8 cellular contexts compared by ENCODE assay signal in the genomic region with DNA sequence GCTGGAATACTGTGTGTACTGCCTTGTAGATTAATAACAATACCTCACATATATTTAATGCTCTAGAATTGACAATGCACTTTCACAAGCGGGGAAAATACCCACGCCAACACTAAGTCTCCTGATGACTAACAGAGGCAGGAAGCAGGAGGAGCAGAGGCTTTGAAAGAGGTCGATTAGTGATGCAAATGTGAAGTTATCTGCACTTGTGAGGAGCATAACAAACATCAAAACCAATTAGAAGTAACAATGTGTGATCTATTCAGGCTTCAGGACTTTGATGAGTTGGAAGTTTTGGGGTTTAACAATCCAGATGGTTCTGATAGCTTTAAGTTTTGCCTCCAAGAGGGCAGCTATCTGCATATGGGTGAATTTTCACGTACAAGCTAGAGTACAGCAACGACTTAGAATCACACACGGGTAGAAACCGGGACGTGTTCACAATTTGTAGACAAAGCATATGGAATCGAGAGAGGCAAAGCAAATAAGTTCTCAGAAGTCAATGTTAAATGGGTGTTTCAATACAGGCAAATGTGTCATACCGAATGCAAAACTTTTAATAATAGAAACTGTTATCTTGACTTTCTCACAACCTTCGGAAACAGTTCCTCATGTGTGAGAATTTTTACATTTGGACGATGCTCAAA.
A peak's percentile ranks its signal among the peaks of the same experiment; 100 is the strongest.
DNase-seq lines count a peak whose midpoint lies in the region; ATAC-seq and TF ChIP-seq lines count a peak whose summit lies in the region.

No MANE protein-coding gene starts in this region.

- H3K4me3 ChIP-seq in HAP-1, result no peak overlapping the region
- H3K4me3 ChIP-seq in lower leg skin (ENCODE audit: low read depth, poor library complexity, severe bottlenecking), result no peak overlapping the region

- in situ Hi-C loops in GM13976 (cut with MboI; ENCODE audit: low sequenced_read_pairs, unreplicated experiment) (loop anchor here (10.0 kb wide), 1 partner anchor 154 kb away; the partner anchor contains the start of gene TLK1), HAP-1 (cut with MboI; ENCODE audit: low sequenced_read_pairs) (no loop called here)

- peak overlapping the region; percentile 86 for H3K27ac ChIP-seq in caudate nucleus (ENCODE audit: low read depth, low read length)

- no peak for TF ChIP-seq POLR2A in lower leg skin (IDR thresholded peaks at IDR 0.05)

- peaks cover 16% of the 10 kb centered on the region for H3K4me1 ChIP-seq in HAP-1

- H3K36me3 ChIP-seq in HAP-1 (replicated peaks), result peaks cover 5% of the 10 kb centered on the region

- ATAC-seq in SK-N-SH treated with all-trans-retinoic acid at 6 μM for 48 hours, result peak; percentile 55; the same call in 2 of the 3 replicates

- TF ChIP-seq CTCF in GM13976 (IDR thresholded peaks at IDR 0.05; ENCODE audit: borderline replicate concordance, control extremely low read depth, extremely low read depth, insufficient read depth, missing control alignments) (no peak), lower leg skin (IDR thresholded peaks at IDR 0.05) (no peak)

- no peaks in the 10 kb centered on the region for H3K27me3 ChIP-seq in HAP-1 (ENCODE audit: low read depth)

- 69 to 70% methylated on average over 12 of the region's 12 CpGs for WGBS in lower leg skin, 2 donors

- peak; percentile 42 for DNase-seq in GM13976 (ENCODE audit: low spot score)
- peak; percentile 52 to 57 for DNase-seq in HAP-1 (ENCODE audit: low spot score in 2 of 2)
- DNase-seq in caudate nucleus (lab: John Stamatoyannopoulos, UW), result peak in 23 of 61 donors; percentile 1 to 70 (median 18)
- DNase-seq in stimulated activated CD4-positive, alpha-beta T cell treated with anti-CD3 and anti-CD28 coated beads, Interleukin-12 subunit alpha, Interleukin-12 subunit beta, amount 100 ng/mL, for 24 hours (ENCODE audit: low read depth in 2 of 2), result peak; percentile 24 to 46
- no peak for DNase-seq in lower leg skin (ENCODE audit: low spot score in 2 of 2)
- no peak for DNase-seq in NCI-H82 (lab: John Stamatoyannopoulos, UW)
- no peak for DNase-seq in DMS53 treated with DMSO at 0.1 percent for 48 hours (lab: John Stamatoyannopoulos, UW; ENCODE audit: unreplicated experiment)

- intact Hi-C loops in lower leg skin (cut with DNase I; ENCODE audit: low total_unique reads), result no loop called here

- no peaks in the 10 kb centered on the region for H3K9me3 ChIP-seq in HAP-1

TF ChIP-seq in SK-N-SH treated with all-trans-retinoic acid at 6 μM for 48 hours, 23 proteins besides CTCF, POLR2A, EP300 and RAD21:
- TF ChIP-seq, protein P1, sequence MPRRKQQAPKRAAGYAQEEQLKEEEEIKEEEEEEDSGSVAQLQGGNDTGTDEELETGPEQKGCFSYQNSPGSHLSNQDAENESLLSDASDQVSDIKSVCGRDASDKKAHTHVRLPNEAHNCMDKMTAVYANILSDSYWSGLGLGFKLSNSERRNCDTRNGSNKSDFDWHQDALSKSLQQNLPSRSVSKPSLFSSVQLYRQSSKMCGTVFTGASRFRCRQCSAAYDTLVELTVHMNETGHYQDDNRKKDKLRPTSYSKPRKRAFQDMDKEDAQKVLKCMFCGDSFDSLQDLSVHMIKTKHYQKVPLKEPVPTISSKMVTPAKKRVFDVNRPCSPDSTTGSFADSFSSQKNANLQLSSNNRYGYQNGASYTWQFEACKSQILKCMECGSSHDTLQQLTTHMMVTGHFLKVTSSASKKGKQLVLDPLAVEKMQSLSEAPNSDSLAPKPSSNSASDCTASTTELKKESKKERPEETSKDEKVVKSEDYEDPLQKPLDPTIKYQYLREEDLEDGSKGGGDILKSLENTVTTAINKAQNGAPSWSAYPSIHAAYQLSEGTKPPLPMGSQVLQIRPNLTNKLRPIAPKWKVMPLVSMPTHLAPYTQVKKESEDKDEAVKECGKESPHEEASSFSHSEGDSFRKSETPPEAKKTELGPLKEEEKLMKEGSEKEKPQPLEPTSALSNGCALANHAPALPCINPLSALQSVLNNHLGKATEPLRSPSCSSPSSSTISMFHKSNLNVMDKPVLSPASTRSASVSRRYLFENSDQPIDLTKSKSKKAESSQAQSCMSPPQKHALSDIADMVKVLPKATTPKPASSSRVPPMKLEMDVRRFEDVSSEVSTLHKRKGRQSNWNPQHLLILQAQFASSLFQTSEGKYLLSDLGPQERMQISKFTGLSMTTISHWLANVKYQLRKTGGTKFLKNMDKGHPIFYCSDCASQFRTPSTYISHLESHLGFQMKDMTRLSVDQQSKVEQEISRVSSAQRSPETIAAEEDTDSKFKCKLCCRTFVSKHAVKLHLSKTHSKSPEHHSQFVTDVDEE (CRISPR knock-in tag; IDR thresholded peaks at IDR 0.05), result no peak
- no peak for TF ChIP-seq TCF4 (CRISPR knock-in tag; IDR thresholded peaks at IDR 0.05; ENCODE audit: borderline replicate concordance)
- TF ChIP-seq, protein P2, sequence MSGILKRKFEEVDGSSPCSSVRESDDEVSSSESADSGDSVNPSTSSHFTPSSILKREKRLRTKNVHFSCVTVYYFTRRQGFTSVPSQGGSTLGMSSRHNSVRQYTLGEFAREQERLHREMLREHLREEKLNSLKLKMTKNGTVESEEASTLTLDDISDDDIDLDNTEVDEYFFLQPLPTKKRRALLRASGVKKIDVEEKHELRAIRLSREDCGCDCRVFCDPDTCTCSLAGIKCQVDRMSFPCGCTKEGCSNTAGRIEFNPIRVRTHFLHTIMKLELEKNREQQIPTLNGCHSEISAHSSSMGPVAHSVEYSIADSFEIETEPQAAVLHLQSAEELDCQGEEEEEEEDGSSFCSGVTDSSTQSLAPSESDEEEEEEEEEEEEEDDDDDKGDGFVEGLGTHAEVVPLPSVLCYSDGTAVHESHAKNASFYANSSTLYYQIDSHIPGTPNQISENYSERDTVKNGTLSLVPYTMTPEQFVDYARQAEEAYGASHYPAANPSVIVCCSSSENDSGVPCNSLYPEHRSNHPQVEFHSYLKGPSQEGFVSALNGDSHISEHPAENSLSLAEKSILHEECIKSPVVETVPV (CRISPR knock-in tag; IDR thresholded peaks at IDR 0.05), result no peak
- no peak for TF ChIP-seq ZNF565 (CRISPR knock-in tag; conservative IDR thresholded peaks at IDR 0.05; ENCODE audit: low read depth)
- no peak for TF ChIP-seq ZC3H10 (CRISPR knock-in tag; IDR thresholded peaks at IDR 0.05)
- no peak for TF ChIP-seq GLIS3 (CRISPR knock-in tag; IDR thresholded peaks at IDR 0.05)
- no peak for TF ChIP-seq RARB (CRISPR knock-in tag; IDR thresholded peaks at IDR 0.05)
- no peak for TF ChIP-seq ZFP3 (CRISPR knock-in tag; IDR thresholded peaks at IDR 0.05)
- no peak for TF ChIP-seq OSR1 (CRISPR knock-in tag; IDR thresholded peaks at IDR 0.05)
- no peak for TF ChIP-seq ZFP30 (CRISPR knock-in tag; IDR thresholded peaks at IDR 0.05)
- no peak for TF ChIP-seq CSDC2 (CRISPR knock-in tag; IDR thresholded peaks at IDR 0.05)

Comparison
In these comparisons a context has a peak if more than half of its experiments do, and no peak if none do; other contexts are left out.
1. DNase-seq: peak in GM13976 (single experiment), HAP-1 (2 of 2) and stimulated activated CD4-positive, alpha-beta T cell treated with anti-CD3 and anti-CD28 coated beads, Interleukin-12 subunit alpha, Interleukin-12 subunit beta, amount 100 ng/mL, for 24 hours (2 of 2); none in lower leg skin (0 of 2), NCI-H82 (single experiment) and DMS53 treated with DMSO at 0.1 percent for 48 hours (single experiment).